19 cellular contexts compared by ENCODE assay signal in genomic region chr5:33885679-33886078, GRCh38. TPM values are rescaled to one million over a fixed set of nuclear protein-coding genes. Genes with fewer than 3 reads are reported as not detected.
DNase-seq lines count a peak whose midpoint lies in the region; FAIRE-seq and TF ChIP-seq lines count a peak whose summit lies in the region.
"Had no signal": no experiment of that assay in that cellular context is flagged by ENCODE, and none has a peak within 500 bp of the region (broad histone marks: within the 10 kb centered on the region; RNA-seq: fewer than 3 reads in every experiment).

No MANE protein-coding gene starts in this region.

- peaks cover 40% of the 10 kb centered on the region for H3K4me1 ChIP-seq in stomach smooth muscle (ENCODE audit: control insufficient read depth, insufficient read depth, low read length)

- TF ChIP-seq CTCF in D721Med (IDR thresholded peaks at IDR 0.05; ENCODE audit: insufficient read depth, missing control alignments), result no peak

- no peak overlapping the region for H3K27ac ChIP-seq in stomach smooth muscle (ENCODE audit: low read length)

- no peak for TF ChIP-seq POLR2A in GM12891 (IDR thresholded peaks at IDR 0.05; ENCODE audit: low read depth, low read length)

- H3K9ac ChIP-seq in stomach smooth muscle (ENCODE audit: low read length in 2 of 2), result no peak overlapping the region

- peak overlapping the region; percentile 49 to 65 for H3K4me3 ChIP-seq in stomach smooth muscle (ENCODE audit: low read length in 2 of 2)
- H3K4me3 ChIP-seq: GM12878 had no signal

- H3K36me3 ChIP-seq in stomach smooth muscle (ENCODE audit: control insufficient read depth in 2 of 2, insufficient read depth in 2 of 2, low read length in 2 of 2), result peaks cover 0 to 2% of the 10 kb centered on the region in 2 donors

- peak; percentile 10 for DNase-seq in ELF-1 (ENCODE audit: low read depth, low spot score)
- no peak for DNase-seq in GM12891 (ENCODE audit: insufficient read length, low spot score)
- DNase-seq in anterior cingulate cortex (lab: John Stamatoyannopoulos, UW), result no peak
- no peak for DNase-seq in NCI-H345 treated with DMSO at 0.1 percent for 48 hours (lab: John Stamatoyannopoulos, UW; ENCODE audit: unreplicated experiment)
- DNase-seq in D721Med (ENCODE audit: insufficient read length, low spot score), result no peak
- DNase-seq: C1 segment of cervical spinal cord; Calu3; CD4-positive, alpha-beta memory T cell; COR-L47; DMS153; DND-41; GDM1; GOT3; H7; HCEC 1CT had no signal

- no peaks in the 10 kb centered on the region for H3K27me3 ChIP-seq in stomach smooth muscle (ENCODE audit: control insufficient read depth in 1 of 2, insufficient read depth in 2 of 2, low read length in 2 of 2)

- no peaks in the 10 kb centered on the region for H3K9me3 ChIP-seq in stomach smooth muscle (ENCODE audit: control insufficient read depth in 2 of 2, low read length in 2 of 2)

- peak; percentile 26 for FAIRE-seq in GM12891 (lab: Jason Lieb, UNC)
- FAIRE-seq in D721Med (lab: Jason Lieb, UNC), result no peak
- FAIRE-seq: GM12878, GM18507 had no signal

TF ChIP-seq in GM12891, 5 proteins besides CTCF, POLR2A, EP300 and RAD21:
- TF ChIP-seq SPI1 (IDR thresholded peaks at IDR 0.05; ENCODE audit: low read depth, low read length) (no peak), TAF1 (IDR thresholded peaks at IDR 0.05; ENCODE audit: low read depth, low read length) (no peak), PAX5 (IDR thresholded peaks at IDR 0.05; ENCODE audit: insufficient read depth, low read length, severe bottlenecking) (no peak), POU2F2 (IDR thresholded peaks at IDR 0.05; ENCODE audit: low read depth, low read length) (no peak), POLR2AphosphoS5 (IDR thresholded peaks at IDR 0.05; ENCODE audit: low read depth, low read length) (no peak)
TF ChIP-seq in GM12891: peak in this region for 0.

RNA-seq across cellular contexts. Expression of gene ADAMTS12, which starts 6.1 kb away (rescaled TPM):
- 18.8 TPM for polyA plus RNA-seq in GM12891 (2012; ENCODE audit: low read depth, missing spikeins)
- polyA plus RNA-seq: CD4-positive, alpha-beta memory T cell had no signal

RNA-seq across cellular contexts. Expression of gene RXFP3, which starts 50.5 kb away (rescaled TPM):
- not detected for polyA plus RNA-seq in GM12891 (2012; ENCODE audit: low read depth, missing spikeins)
- polyA plus RNA-seq: BJ; CD4-positive, alpha-beta memory T cell had no signal
